17 cellular contexts compared by ENCODE assay signal in genomic region chr1:183764981-183765380, GRCh38. TPM values are rescaled to one million over a fixed set of nuclear protein-coding genes. Genes with fewer than 3 reads are reported as not detected.
A peak's percentile ranks its signal among the peaks of the same experiment; 100 is the strongest.
DNase-seq lines count a peak whose midpoint lies in the region; ATAC-seq and TF ChIP-seq lines count a peak whose summit lies in the region.
"Had no signal": no experiment of that assay in that cellular context is flagged by ENCODE, and none has a peak within 500 bp of the region (broad histone marks: within the 10 kb centered on the region; RNA-seq: fewer than 3 reads in every experiment).

No MANE protein-coding gene starts in this region.

- DNase-seq in AG10803 (ENCODE audit: low read depth) (peak; percentile 73), GM04504 (ENCODE audit: low read depth) (peak; percentile 34), M059J (ENCODE audit: low read depth) (peak; percentile 79), fibroblast of mammary gland (ENCODE audit: low read depth) (peak; percentile 45), OCI-LY7 (ENCODE audit: low spot score) (no peak)
- no peak for DNase-seq in activated T-cell treated with anti-CD3 and anti-CD28 coated beads, Interleukin-2, amount 50 U/mL, for 4 hours
- DNase-seq: DMS79 treated with DMSO at 0.1 percent for 48 hours, GDM1, NCI-H1694 treated with DMSO at 0.1 percent for 48 hours, Peyer's patch, SW 1271 had no signal

- no peaks in the 10 kb centered on the region for H3K9me3 ChIP-seq in OCI-LY7 (ENCODE audit: low read length)

- no peaks in the 10 kb centered on the region for H3K9me2 ChIP-seq in OCI-LY7 (ENCODE audit: insufficient read depth, low read length)

- H3K36me3 Mint-ChIP-seq in activated T-cell treated with anti-CD3 and anti-CD28 coated beads, Interleukin-2, amount 50 U/mL, for 4 hours (ENCODE audit: insufficient read depth), result peaks cover 11% of the 10 kb centered on the region
- H3K36me3 Mint-ChIP-seq: CD14-positive monocyte had no signal

- no TSS peak for BruUV-seq in OCI-LY7 (replicated peaks; lab: Mats Ljungman, UMichigan)

- no peak overlapping the region for H3K4me3 Mint-ChIP-seq in activated T-cell treated with anti-CD3 and anti-CD28 coated beads, Interleukin-2, amount 50 U/mL, for 4 hours
- H3K4me3 Mint-ChIP-seq: CD14-positive monocyte had no signal

- H3K4me3 ChIP-seq in AG10803 (ENCODE audit: low read length) (no peak overlapping the region), fibroblast of mammary gland (ENCODE audit: control insufficient read depth, low read depth, low read length) (no peak overlapping the region), OCI-LY7 (ENCODE audit: low read depth, low read length, poor library complexity, severe bottlenecking) (no peak overlapping the region)
- H3K4me3 ChIP-seq: A549, K562, Peyer's patch had no signal

- ATAC-seq in HG02970 (IDR thresholded peaks at IDR 0.05; ENCODE audit: low FRiP score, unreplicated experiment) (no peak), HG03460 (IDR thresholded peaks at IDR 0.05; ENCODE audit: unreplicated experiment) (no peak)
- ATAC-seq in activated T-cell treated with anti-CD3 and anti-CD28 coated beads, Interleukin-2, amount 50 U/mL, for 4 hours, result no peak
- ATAC-seq: A549, K562, Right ventricle myocardium inferior had no signal

- H3K27me3 Mint-ChIP-seq in activated T-cell treated with anti-CD3 and anti-CD28 coated beads, Interleukin-2, amount 50 U/mL, for 4 hours (ENCODE audit: low read depth), result no peaks in the 10 kb centered on the region

- no peaks in the 10 kb centered on the region for H4K20me1 ChIP-seq in OCI-LY7 (ENCODE audit: insufficient read depth, low read length)

- peaks cover 26% of the 10 kb centered on the region for H3K9me3 Mint-ChIP-seq in activated T-cell treated with anti-CD3 and anti-CD28 coated beads, Interleukin-2, amount 50 U/mL, for 4 hours

- intact Hi-C loops in OCI-LY7 (cut with micrococcal nuclease; ENCODE audit: unreplicated experiment), result no loop called here

- H3K4me1 Mint-ChIP-seq in activated T-cell treated with anti-CD3 and anti-CD28 coated beads, Interleukin-2, amount 50 U/mL, for 4 hours (ENCODE audit: low read depth), result no peaks in the 10 kb centered on the region
- H3K4me1 Mint-ChIP-seq: CD14-positive monocyte had no signal

- H3K79me2 ChIP-seq in OCI-LY7 (ENCODE audit: insufficient read depth, low read depth, low read length), result no peaks in the 10 kb centered on the region

- no peak overlapping the region for H3K27ac ChIP-seq in OCI-LY7 (ENCODE audit: low read depth, low read length, poor library complexity, severe bottlenecking)
- H3K27ac ChIP-seq: A549, Peyer's patch had no signal

- no peaks in the 10 kb centered on the region for H3K36me3 ChIP-seq in OCI-LY7 (ENCODE audit: insufficient read depth, low read length)
- H3K36me3 ChIP-seq: Peyer's patch had no signal

- POLR2A ChIA-PET in OCI-LY7 (lab: Charles Lee), result interaction anchor here (0.6 kb wide), 1 partner anchor 33 kb away, joined by 3 read pairs; no protein-coding TSS in a partner anchor

- H3K4me1 ChIP-seq in OCI-LY7 (ENCODE audit: insufficient read depth, low read length, poor library complexity, severe bottlenecking), result no peaks in the 10 kb centered on the region
- H3K4me1 ChIP-seq: A549, Peyer's patch had no signal

- no peak overlapping the region for H3K4me2 ChIP-seq in OCI-LY7 (ENCODE audit: low read length)
- H3K4me2 ChIP-seq: A549 had no signal

- CTCF ChIA-PET in OCI-LY7 (lab: Charles Lee; ENCODE audit: unreplicated experiment), result no interaction called here

- no peak overlapping the region for H2AFZ ChIP-seq in OCI-LY7 (ENCODE audit: low read length)

- no peak for TF ChIP-seq CTCF in AG10803 (conservative IDR thresholded peaks at IDR 0.05; ENCODE audit: low read length)
- TF ChIP-seq CTCF in fibroblast of mammary gland (conservative IDR thresholded peaks at IDR 0.05; ENCODE audit: control insufficient read depth, insufficient read depth, low read depth, low read length), result no peak
- TF ChIP-seq CTCF in OCI-LY7 (conservative IDR thresholded peaks at IDR 0.05; ENCODE audit: low read length), result no peak

RNA-seq across cellular contexts. Expression of gene RGL1, which starts 39.9 kb away (rescaled TPM):
- 9.8 and 18.3 TPM in 2 replicates for total RNA-seq in M059J (2014; rRNA removed; shearing (Covaris generic))
- total RNA-seq in activated T-cell treated with anti-CD3 and anti-CD28 coated beads, Interleukin-2, amount 50 U/mL, for 4 hours, result under 1 TPM; 0.58 to 0.92 (median 0.68) TPM
- total RNA-seq in OCI-LY7 (2014; rRNA removed; shearing (Covaris generic)), result 0.18 and 0.35 TPM in 2 replicates
- 0.20 and 0.32 TPM in 2 replicates for total RNA-seq in OCI-LY7 (2022)

Comparison
In these comparisons a context has a peak if more than half of its experiments do, and no peak if none do; other contexts are left out.
1. DNase-seq: peak in AG10803 (single experiment), GM04504 (single experiment), M059J (single experiment) and fibroblast of mammary gland (single experiment); none in activated T-cell treated with anti-CD3 and anti-CD28 coated beads, Interleukin-2, amount 50 U/mL, for 4 hours (single experiment) and OCI-LY7 (single experiment).